1 cellular context compared by ENCODE assay signal in the genomic region with DNA sequence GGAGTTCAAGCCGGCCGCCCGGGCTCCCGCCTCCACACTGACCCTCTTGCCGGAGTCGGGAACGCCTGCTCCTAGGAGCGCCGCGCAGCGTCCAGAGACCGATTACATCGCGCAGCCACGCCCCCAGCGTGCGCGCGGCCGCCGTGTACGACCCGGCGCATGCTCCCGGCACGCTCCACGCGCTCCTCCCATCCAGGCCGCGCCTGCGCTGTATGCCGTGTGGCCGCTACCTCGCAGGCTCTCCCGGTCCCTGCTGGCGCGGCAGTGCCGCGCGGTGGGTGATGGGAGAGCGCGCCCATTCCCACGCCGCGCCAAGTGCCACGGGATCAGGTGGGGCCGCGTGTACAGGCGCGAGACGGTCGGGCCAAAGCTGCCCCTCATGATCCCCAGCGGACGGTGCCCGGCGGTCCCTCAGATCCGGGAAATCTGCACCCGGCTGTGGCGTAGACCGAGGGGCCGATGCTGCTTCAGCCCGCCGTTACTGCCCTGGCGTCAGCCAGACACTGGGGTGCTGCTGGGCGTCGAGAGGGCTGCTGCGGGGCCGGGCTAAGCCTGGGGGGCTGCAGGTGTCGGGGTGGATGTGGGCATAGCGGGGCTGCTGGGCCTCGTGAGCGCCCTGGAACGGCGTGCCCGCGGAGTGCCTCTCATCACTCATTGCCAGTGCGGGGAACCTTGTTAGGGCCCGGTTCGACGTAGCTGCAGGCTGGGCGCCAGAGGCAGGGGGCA.
TF ChIP-seq lines count a peak whose summit lies in the region.

A gene with protein sequence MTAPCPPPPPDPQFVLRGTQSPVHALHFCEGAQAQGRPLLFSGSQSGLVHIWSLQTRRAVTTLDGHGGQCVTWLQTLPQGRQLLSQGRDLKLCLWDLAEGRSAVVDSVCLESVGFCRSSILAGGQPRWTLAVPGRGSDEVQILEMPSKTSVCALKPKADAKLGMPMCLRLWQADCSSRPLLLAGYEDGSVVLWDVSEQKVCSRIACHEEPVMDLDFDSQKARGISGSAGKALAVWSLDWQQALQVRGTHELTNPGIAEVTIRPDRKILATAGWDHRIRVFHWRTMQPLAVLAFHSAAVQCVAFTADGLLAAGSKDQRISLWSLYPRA (minus strand): TSS at position 97 of the 726 bp plus-strand sequence. CDS start 33,519 bp downstream, outside the sequence.
A gene with protein sequence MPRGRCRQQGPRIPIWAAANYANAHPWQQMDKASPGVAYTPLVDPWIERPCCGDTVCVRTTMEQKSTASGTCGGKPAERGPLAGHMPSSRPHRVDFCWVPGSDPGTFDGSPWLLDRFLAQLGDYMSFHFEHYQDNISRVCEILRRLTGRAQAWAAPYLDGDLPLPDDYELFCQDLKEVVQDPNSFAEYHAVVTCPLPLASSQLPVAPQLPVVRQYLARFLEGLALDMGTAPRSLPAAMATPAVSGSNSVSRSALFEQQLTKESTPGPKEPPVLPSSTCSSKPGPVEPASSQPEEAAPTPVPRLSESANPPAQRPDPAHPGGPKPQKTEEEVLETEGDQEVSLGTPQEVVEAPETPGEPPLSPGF (minus strand): TSS at position 97 of the 726 bp plus-strand sequence. CDS start 2,613 bp downstream, outside the sequence.

TF ChIP-seq in A549, 52 proteins besides CTCF, POLR2A, EP300 and RAD21 (continued from another document):
- TF ChIP-seq, protein P1, sequence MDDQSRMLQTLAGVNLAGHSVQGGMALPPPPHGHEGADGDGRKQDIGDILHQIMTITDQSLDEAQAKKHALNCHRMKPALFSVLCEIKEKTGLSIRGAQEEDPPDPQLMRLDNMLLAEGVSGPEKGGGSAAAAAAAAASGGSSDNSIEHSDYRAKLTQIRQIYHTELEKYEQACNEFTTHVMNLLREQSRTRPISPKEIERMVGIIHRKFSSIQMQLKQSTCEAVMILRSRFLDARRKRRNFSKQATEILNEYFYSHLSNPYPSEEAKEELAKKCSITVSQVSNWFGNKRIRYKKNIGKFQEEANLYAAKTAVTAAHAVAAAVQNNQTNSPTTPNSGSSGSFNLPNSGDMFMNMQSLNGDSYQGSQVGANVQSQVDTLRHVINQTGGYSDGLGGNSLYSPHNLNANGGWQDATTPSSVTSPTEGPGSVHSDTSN (IDR thresholded peaks at IDR 0.05), result 0 out of 2 replicates have a peak, but pooled peaks have one; percentile 30
- TF ChIP-seq TFCP2L1 (CRISPR knock-in tag; IDR thresholded peaks at IDR 0.05) (no peak), JUNB (IDR thresholded peaks at IDR 0.05) (no peak), JUN (IDR thresholded peaks at IDR 0.05) (peak in 1 of 2 experiments; percentile 72; a peak in 2 of 5 replicates), RCOR1 (IDR thresholded peaks at IDR 0.05; ENCODE audit: low read depth, low read length) (no peak)
- TF ChIP-seq, protein P2, sequence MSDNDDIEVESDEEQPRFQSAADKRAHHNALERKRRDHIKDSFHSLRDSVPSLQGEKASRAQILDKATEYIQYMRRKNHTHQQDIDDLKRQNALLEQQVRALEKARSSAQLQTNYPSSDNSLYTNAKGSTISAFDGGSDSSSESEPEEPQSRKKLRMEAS (IDR thresholded peaks at IDR 0.05), result peak; percentile 91
- TF ChIP-seq, protein P3, sequence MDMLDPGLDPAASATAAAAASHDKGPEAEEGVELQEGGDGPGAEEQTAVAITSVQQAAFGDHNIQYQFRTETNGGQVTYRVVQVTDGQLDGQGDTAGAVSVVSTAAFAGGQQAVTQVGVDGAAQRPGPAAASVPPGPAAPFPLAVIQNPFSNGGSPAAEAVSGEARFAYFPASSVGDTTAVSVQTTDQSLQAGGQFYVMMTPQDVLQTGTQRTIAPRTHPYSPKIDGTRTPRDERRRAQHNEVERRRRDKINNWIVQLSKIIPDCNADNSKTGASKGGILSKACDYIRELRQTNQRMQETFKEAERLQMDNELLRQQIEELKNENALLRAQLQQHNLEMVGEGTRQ (IDR thresholded peaks at IDR 0.05), result 0 out of 2 replicates have a peak, but pooled peaks have one; percentile 17
